ENCODE assay signal across 9 cellular contexts in the genomic region with DNA sequence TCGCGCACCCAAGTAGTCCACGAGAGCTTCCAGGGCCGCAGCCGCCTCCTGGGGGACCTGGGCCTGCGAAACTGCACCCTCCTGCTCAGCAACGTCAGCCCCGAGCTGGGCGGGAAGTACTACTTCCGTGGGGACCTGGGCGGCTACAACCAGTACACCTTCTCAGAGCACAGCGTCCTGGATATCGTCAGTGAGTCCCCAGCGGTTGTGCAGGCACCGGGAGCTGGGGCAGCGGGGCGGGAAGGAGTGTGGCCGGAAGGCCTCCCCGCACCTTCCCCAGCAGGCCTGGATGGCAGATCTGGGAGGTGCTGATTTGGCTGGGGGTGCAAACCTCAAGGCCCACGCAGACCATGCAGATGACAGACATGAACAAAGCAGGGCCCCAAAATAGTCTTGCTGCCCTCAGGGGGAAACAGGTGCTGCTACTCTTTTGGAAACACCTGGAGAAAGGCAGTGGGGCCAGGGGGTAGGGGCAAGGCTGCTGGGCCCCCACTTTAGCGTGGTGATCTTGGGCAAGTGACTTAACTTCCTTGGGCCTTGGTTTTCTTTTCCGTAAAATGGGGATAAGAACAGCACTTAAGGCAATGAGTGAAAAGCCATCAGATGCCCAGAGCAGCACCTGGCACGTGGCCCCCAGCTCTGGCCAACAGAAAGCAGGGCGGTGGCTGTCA. TPM values are rescaled to one million over a fixed set of nuclear protein-coding genes. Genes with fewer than 3 reads are reported as not detected.
DNase-seq lines count a peak whose midpoint lies in the region; ATAC-seq and TF ChIP-seq lines count a peak whose summit lies in the region.
"Had no signal": no experiment of that assay in that cellular context is flagged by ENCODE, and none has a peak within 500 bp of the region (broad histone marks: within the 10 kb centered on the region; RNA-seq: fewer than 3 reads in every experiment).

No MANE protein-coding gene starts in this region.

- H3K9me3 Mint-ChIP-seq in activated CD4-positive, alpha-beta T cell treated with anti-CD3 and anti-CD28 coated beads for 36 hours (ENCODE audit: low read depth) = no peaks in the 10 kb centered on the region

- CTCF ChIA-PET in activated CD4-positive, alpha-beta T cell treated with anti-CD3 and anti-CD28 coated beads for 36 hours (lab: Charles Lee) = interaction anchor here (0.7 to 0.8 kb wide), 2 partner anchors 12 to 61 kb away, joined by 3 to 4 read pairs; no protein-coding TSS in a partner anchor

- H3K4me2 ChIP-seq in BLaER1 treated with 17β-estradiol and CSF1 and Interleukin-3, amounts not matched to agents 10 nM and 100 nM = peak overlapping the region; percentile 47 to 87 (median 75)

- peak; percentile 59 for ATAC-seq in GM21423 (IDR thresholded peaks at IDR 0.05; ENCODE audit: unreplicated experiment)
- peak; percentile 82 for ATAC-seq in activated CD4-positive, alpha-beta T cell treated with anti-CD3 and anti-CD28 coated beads for 36 hours

- peaks cover 0 to 26% (median 0%) of the 10 kb centered on the region in 11 experiments; a peak in 6 of 22 replicates for H3K27me3 ChIP-seq in BLaER1 treated with 17β-estradiol and CSF1 and Interleukin-3, amounts not matched to agents 10 nM and 100 nM

- no peak overlapping the region for H3K4me3 ChIP-seq in BLaER1 treated with 17β-estradiol and CSF1 and Interleukin-3, amounts not matched to agents 10 nM and 100 nM

- peak overlapping the region in 3 of 11 experiments; percentile 37 to 60 (median 59); a peak in 5 of 22 replicates for H3K27ac ChIP-seq in BLaER1 treated with 17β-estradiol and CSF1 and Interleukin-3, amounts not matched to agents 10 nM and 100 nM

- no peaks in the 10 kb centered on the region for H4K20me1 ChIP-seq in BLaER1 treated with 17β-estradiol and CSF1 and Interleukin-3, amounts not matched to agents 10 nM and 100 nM

- H3K27me3 Mint-ChIP-seq in activated CD4-positive, alpha-beta T cell treated with anti-CD3 and anti-CD28 coated beads for 36 hours = no peaks in the 10 kb centered on the region

- H3K9ac ChIP-seq in BLaER1 treated with 17β-estradiol and CSF1 and Interleukin-3, amounts not matched to agents 10 nM and 100 nM = peak overlapping the region in 2 of 11 experiments; percentile 32 to 33; a peak in 1 of 22 replicates

- peak overlapping the region; percentile 16 for H3K27ac Mint-ChIP-seq in activated CD4-positive, alpha-beta T cell treated with anti-CD3 and anti-CD28 coated beads for 36 hours

- POLR2A ChIA-PET in activated CD4-positive, alpha-beta T cell treated with anti-CD3 and anti-CD28 coated beads for 36 hours (lab: Charles Lee) = no interaction called here

- peaks cover 15 to 80% (median 61%) of the 10 kb centered on the region in 10 experiments for H3K4me1 ChIP-seq in BLaER1 treated with 17β-estradiol and CSF1 and Interleukin-3, amounts not matched to agents 10 nM and 100 nM

- peak overlapping the region; percentile 12 for H3K4me3 Mint-ChIP-seq in activated CD4-positive, alpha-beta T cell treated with anti-CD3 and anti-CD28 coated beads for 36 hours

- H3K9me3 ChIP-seq in BLaER1 treated with 17β-estradiol and CSF1 and Interleukin-3, amounts not matched to agents 10 nM and 100 nM (replicated peaks in 1 of 11) = no peaks in the 10 kb centered on the region

- intact Hi-C loops in activated CD4-positive, alpha-beta T cell treated with anti-CD3 and anti-CD28 coated beads for 36 hours (cut with DNase I, micrococcal nuclease) = no loop called here

- no peak for TF ChIP-seq POLR2A in erythroblast (IDR thresholded peaks at IDR 0.05; ENCODE audit: low read length)

- no peaks in the 10 kb centered on the region for H3K36me3 Mint-ChIP-seq in activated CD4-positive, alpha-beta T cell treated with anti-CD3 and anti-CD28 coated beads for 36 hours (ENCODE audit: low read depth)

- peaks cover 8% of the 10 kb centered on the region for H3K4me1 Mint-ChIP-seq in activated CD4-positive, alpha-beta T cell treated with anti-CD3 and anti-CD28 coated beads for 36 hours

- H3K36me3 ChIP-seq in BLaER1 treated with 17β-estradiol and CSF1 and Interleukin-3, amounts not matched to agents 10 nM and 100 nM = no peaks in the 10 kb centered on the region

- peak; percentile 68 for DNase-seq in activated CD4-positive, alpha-beta T cell treated with anti-CD3 and anti-CD28 coated beads for 36 hours
- DNase-seq in effector CD4-positive, alpha-beta T cell = peak; percentile 17
- DNase-seq in nucleus accumbens (lab: John Stamatoyannopoulos, UW) (no peak), AG08395 (ENCODE audit: low spot score) (no peak), NOMO-1 treated with DMSO at 0.1 percent for 48 hours (lab: John Stamatoyannopoulos, UW; ENCODE audit: unreplicated experiment) (no peak), erythroblast (lab: John Stamatoyannopoulos, UW) (no peak)
- DNase-seq: NCI-H226 had no signal

RNA-seq across cellular contexts. Expression of gene MAG, which starts 4.0 kb away (rescaled TPM):
- total RNA-seq in activated CD4-positive, alpha-beta T cell treated with anti-CD3 and anti-CD28 coated beads for 36 hours = under 1 TPM; 0.19 to 0.34 TPM

RNA-seq across cellular contexts. Expression of gene HAMP, which starts 13.6 kb away (rescaled TPM):
- under 1 TPM; 0.25 to 0.30 TPM for total RNA-seq in activated CD4-positive, alpha-beta T cell treated with anti-CD3 and anti-CD28 coated beads for 36 hours

RNA-seq across cellular contexts. Expression of gene USF2, which starts 27.2 kb away (rescaled TPM):
- 100 to 1,000 TPM; 116 to 154 TPM for total RNA-seq in activated CD4-positive, alpha-beta T cell treated with anti-CD3 and anti-CD28 coated beads for 36 hours

RNA-seq across cellular contexts. Expression of gene CD22, which starts 33.1 kb away (rescaled TPM):
- 1 to 10 TPM; 3.5 to 4.1 TPM for total RNA-seq in activated CD4-positive, alpha-beta T cell treated with anti-CD3 and anti-CD28 coated beads for 36 hours

RNA-seq across cellular contexts. Expression of gene LSR, which starts 47.1 kb away (rescaled TPM):
- total RNA-seq in activated CD4-positive, alpha-beta T cell treated with anti-CD3 and anti-CD28 coated beads for 36 hours = 10 to 100 TPM; 10.0 to 12.2 TPM

Comparison
In these comparisons a context has a peak if more than half of its experiments do, and no peak if none do; other contexts are left out.
1. DNase-seq: peak in activated CD4-positive, alpha-beta T cell treated with anti-CD3 and anti-CD28 coated beads for 36 hours (single experiment) and effector CD4-positive, alpha-beta T cell (single experiment); none in nucleus accumbens (0 of 56), AG08395 (single experiment), NOMO-1 treated with DMSO at 0.1 percent for 48 hours (single experiment) and erythroblast (0 of 2).